Comparison of ENCODE assay signal across 11 cellular contexts in genomic region chr18:908631-909621, GRCh38. TPM values are rescaled to one million over a fixed set of nuclear protein-coding genes. Genes with fewer than 3 reads are reported as not detected.
DNase-seq lines count a peak whose midpoint lies in the region; ATAC-seq, FAIRE-seq and TF ChIP-seq lines count a peak whose summit lies in the region.
"Had no signal": no experiment of that assay in that cellular context is flagged by ENCODE, and none has a peak within 500 bp of the region (broad histone marks: within the 10 kb centered on the region; RNA-seq: fewer than 3 reads in every experiment).

No MANE protein-coding gene starts in this region.

- H4K20me1 ChIP-seq in astrocyte (ENCODE audit: insufficient read depth, low read length): no peaks in the 10 kb centered on the region

- H3K9ac ChIP-seq in astrocyte (ENCODE audit: low read length): no peak overlapping the region
- H3K9ac ChIP-seq in muscle layer of colon (ENCODE audit: low read length): no peak overlapping the region

- H3K36me3 ChIP-seq in astrocyte (ENCODE audit: insufficient read depth, low read length) (no peaks in the 10 kb centered on the region), muscle layer of colon (ENCODE audit: insufficient read depth, low read length) (no peaks in the 10 kb centered on the region), body of pancreas (replicated peaks in 1 of 2; ENCODE audit: insufficient read depth in 1 of 2, low read depth in 2 of 2) (no peaks in the 10 kb centered on the region)

- CTCF ChIA-PET in AG04449 (lab: Yijun Ruan, JAX): no interaction called here

- no peaks in the 10 kb centered on the region for H3K36me3 Mint-ChIP-seq in astrocyte (ENCODE audit: low read depth, unreplicated experiment)

- peak overlapping the region; percentile 78 for H3K4me2 ChIP-seq in astrocyte (ENCODE audit: low read length)

- H3K27me3 ChIP-seq in astrocyte (ENCODE audit: insufficient read depth, low read length) (peaks cover 84% of the 10 kb centered on the region), muscle layer of colon (ENCODE audit: control insufficient read depth in 1 of 2, insufficient read depth in 2 of 2, low read length in 2 of 2) (peaks cover 45 to 64% of the 10 kb centered on the region in 2 donors), body of pancreas (peaks cover 0 to 48% of the 10 kb centered on the region in 2 donors)

- 3 to 9% methylated on average over 37 to 64 of the region's 65 CpGs for WGBS in body of pancreas, 2 donors

- peak overlapping the region; percentile 9 for H3K4me3 ChIP-seq in AG04449 (ENCODE audit: low read depth, low read length)
- peak overlapping the region; percentile 2 for H3K4me3 ChIP-seq in HFF-Myc (replicated peaks; ENCODE audit: low read depth, low read length)
- H3K4me3 ChIP-seq in astrocyte (ENCODE audit: insufficient read depth, low read depth, low read length): peak overlapping the region; percentile 46
- peak overlapping the region; percentile 33 to 47 for H3K4me3 ChIP-seq in muscle layer of colon (ENCODE audit: low read depth in 1 of 2, low read length in 2 of 2)
- peak overlapping the region in 1 of 2 donors; percentile 24 for H3K4me3 ChIP-seq in body of pancreas

- H3K4me1 Mint-ChIP-seq in astrocyte (ENCODE audit: low read depth, unreplicated experiment): no peaks in the 10 kb centered on the region

- peaks cover 62% of the 10 kb centered on the region for H3K27me3 Mint-ChIP-seq in astrocyte (ENCODE audit: low read depth, unreplicated experiment)

- FAIRE-seq in astrocyte (lab: Jason Lieb, UNC): no peak
- FAIRE-seq: GM18507 had no signal

- H3K27ac ChIP-seq in astrocyte (ENCODE audit: low read depth, low read length): no peak overlapping the region
- no peak overlapping the region for H3K27ac ChIP-seq in muscle layer of colon (ENCODE audit: low read depth, low read length)
- no peak overlapping the region for H3K27ac ChIP-seq in body of pancreas

- peaks cover 20% of the 10 kb centered on the region for H3K4me1 ChIP-seq in astrocyte (ENCODE audit: insufficient read depth, low read length)
- peaks cover 6% of the 10 kb centered on the region for H3K4me1 ChIP-seq in muscle layer of colon (ENCODE audit: insufficient read depth, low read length)
- peaks cover 46% of the 10 kb centered on the region for H3K4me1 ChIP-seq in body of pancreas

- DNase-seq in AG04449 (ENCODE audit: low read depth, low spot score) (no peak), HFF-Myc (ENCODE audit: extremely low read depth, low read depth) (no peak), astrocyte (ENCODE audit: low read depth) (no peak), body of pancreas (no peak), SKM-1 (lab: John Stamatoyannopoulos, UW; ENCODE audit: unreplicated experiment) (no peak), SW 1271 (lab: John Stamatoyannopoulos, UW) (no peak)

- H3K9me3 ChIP-seq in astrocyte (ENCODE audit: insufficient read depth, low read depth, low read length) (peaks cover 2% of the 10 kb centered on the region), muscle layer of colon (ENCODE audit: low read length) (peaks cover 3% of the 10 kb centered on the region), body of pancreas (no peaks in the 10 kb centered on the region)

- H3K4me3 Mint-ChIP-seq in astrocyte (ENCODE audit: unreplicated experiment): peak overlapping the region; percentile 56
- H3K4me3 Mint-ChIP-seq: memory B cell had no signal

- no peak overlapping the region for H2AFZ ChIP-seq in astrocyte (ENCODE audit: low read depth, low read length)

- peaks cover 4% of the 10 kb centered on the region for H3K9me3 Mint-ChIP-seq in astrocyte (ENCODE audit: unreplicated experiment)

- TF ChIP-seq CTCF in AG04449 (IDR thresholded peaks at IDR 0.05; ENCODE audit: insufficient read depth, low read length, missing control alignments) (no peak), HFF-Myc (IDR thresholded peaks at IDR 0.05; ENCODE audit: low read depth, low read length, missing control alignments) (no peak), astrocyte (IDR thresholded peaks at IDR 0.05; ENCODE audit: insufficient read depth, low read depth, low read length) (no peak), body of pancreas (IDR thresholded peaks at IDR 0.05) (no peak)

- intact Hi-C loops in body of pancreas (cut with DNase I): no loop called here

- no peak overlapping the region for H3K27ac Mint-ChIP-seq in astrocyte (ENCODE audit: unreplicated experiment)
- H3K27ac Mint-ChIP-seq: memory B cell had no signal

- POLR2A ChIA-PET in AG04449 (lab: Yijun Ruan, JAX): no interaction called here

- ATAC-seq in esophagus mucosa (no peak), body of pancreas (no peak)

- TF ChIP-seq POLR2A in body of pancreas (IDR thresholded peaks at IDR 0.05): no peak

- H3K79me2 ChIP-seq in astrocyte (ENCODE audit: insufficient read depth, low read length): no peaks in the 10 kb centered on the region

RNA-seq across cellular contexts. Expression of gene ADCYAP1, which starts 4.3 kb away (rescaled TPM):
- not detected in 2 replicates for total RNA-seq in astrocyte
- total RNA-seq in esophagus mucosa: 0.12 TPM
- total RNA-seq in body of pancreas: 10 to 100 TPM in 1 of 2 donors, 1 to 10 TPM in 1; 7.3 to 28.0 TPM
- total RNA-seq: T-helper 1 cell treated with Interleukin-12 subunit alpha and Interleukin-12 subunit beta and Interleukin-4 antibody, amounts not matched to agents 30 ng/mL and 1 ng/mL, for 36 hours had no signal
